ENCODE assay signal across 1 cellular context in the genomic region with DNA sequence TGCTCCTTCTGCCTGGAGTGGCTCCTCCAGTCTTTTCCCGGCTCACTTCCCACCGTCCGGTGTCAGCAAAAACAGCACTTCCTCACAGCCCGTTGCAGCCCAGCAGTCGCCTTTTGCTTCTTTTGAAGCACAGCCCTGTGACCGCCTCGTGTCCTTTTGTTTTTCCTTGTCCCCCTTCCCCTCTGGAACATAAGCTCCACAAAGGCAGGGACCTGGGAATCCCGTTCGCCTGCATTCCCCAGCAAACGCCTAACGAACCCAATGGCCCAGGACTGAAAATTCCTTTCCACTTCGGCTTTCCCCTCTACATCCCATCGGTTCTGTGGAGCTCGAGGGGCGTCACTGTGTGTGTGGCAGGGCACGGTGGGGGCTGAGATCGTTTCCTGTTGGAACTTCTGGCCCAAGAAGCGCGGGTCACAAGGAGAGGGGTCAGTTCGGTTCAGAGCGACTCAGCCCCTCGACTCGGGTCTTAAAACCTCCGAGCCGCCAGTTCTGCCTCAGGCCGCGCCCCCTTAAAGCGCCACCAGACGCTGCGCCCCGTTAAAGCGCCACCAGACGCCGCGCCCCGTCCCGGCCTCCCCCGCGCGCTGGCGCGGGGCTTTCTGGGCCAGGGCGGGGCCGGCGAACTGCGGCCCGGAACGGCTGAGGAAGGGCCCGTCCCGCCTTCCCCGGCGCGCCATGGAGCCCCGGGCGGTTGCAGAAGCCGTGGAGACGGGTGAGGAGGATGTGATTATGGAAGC.
TF ChIP-seq lines count a peak whose summit lies in the region.

No MANE protein-coding gene starts in this region.

TF ChIP-seq in WTC11, 78 proteins besides CTCF, POLR2A, EP300 and RAD21 (continued from another document):
- TF ChIP-seq, protein P1, sequence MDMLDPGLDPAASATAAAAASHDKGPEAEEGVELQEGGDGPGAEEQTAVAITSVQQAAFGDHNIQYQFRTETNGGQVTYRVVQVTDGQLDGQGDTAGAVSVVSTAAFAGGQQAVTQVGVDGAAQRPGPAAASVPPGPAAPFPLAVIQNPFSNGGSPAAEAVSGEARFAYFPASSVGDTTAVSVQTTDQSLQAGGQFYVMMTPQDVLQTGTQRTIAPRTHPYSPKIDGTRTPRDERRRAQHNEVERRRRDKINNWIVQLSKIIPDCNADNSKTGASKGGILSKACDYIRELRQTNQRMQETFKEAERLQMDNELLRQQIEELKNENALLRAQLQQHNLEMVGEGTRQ (CRISPR knock-in tag; IDR thresholded peaks at IDR 0.05) = no peak
- TF ChIP-seq SP1 (CRISPR knock-in tag; conservative IDR thresholded peaks at IDR 0.05) (peak; percentile 74), OVOL2 (CRISPR knock-in tag; IDR thresholded peaks at IDR 0.05; ENCODE audit: borderline replicate concordance) (no peak), ZBTB21 (CRISPR knock-in tag; IDR thresholded peaks at IDR 0.05; ENCODE audit: borderline replicate concordance) (no peak), TP53 (CRISPR knock-in tag; IDR thresholded peaks at IDR 0.05) (no peak), ATF1 (CRISPR knock-in tag; IDR thresholded peaks at IDR 0.05) (no peak; the same call in 1 of the 2 replicates), ESRRA (CRISPR knock-in tag; IDR thresholded peaks at IDR 0.05; ENCODE audit: borderline replicate concordance) (no peak), FOXK1 (CRISPR knock-in tag; IDR thresholded peaks at IDR 0.05) (peak; percentile 15; the same call in 1 of the 2 replicates), TCF7 (CRISPR knock-in tag; IDR thresholded peaks at IDR 0.05; ENCODE audit: low read depth) (no peak), ZNF671 (CRISPR knock-in tag; IDR thresholded peaks at IDR 0.05) (no peak)
- TF ChIP-seq, protein P2, sequence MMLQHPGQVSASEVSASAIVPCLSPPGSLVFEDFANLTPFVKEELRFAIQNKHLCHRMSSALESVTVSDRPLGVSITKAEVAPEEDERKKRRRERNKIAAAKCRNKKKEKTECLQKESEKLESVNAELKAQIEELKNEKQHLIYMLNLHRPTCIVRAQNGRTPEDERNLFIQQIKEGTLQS (CRISPR knock-in tag; conservative IDR thresholded peaks at IDR 0.05) = no peak
- TF ChIP-seq, protein P3, sequence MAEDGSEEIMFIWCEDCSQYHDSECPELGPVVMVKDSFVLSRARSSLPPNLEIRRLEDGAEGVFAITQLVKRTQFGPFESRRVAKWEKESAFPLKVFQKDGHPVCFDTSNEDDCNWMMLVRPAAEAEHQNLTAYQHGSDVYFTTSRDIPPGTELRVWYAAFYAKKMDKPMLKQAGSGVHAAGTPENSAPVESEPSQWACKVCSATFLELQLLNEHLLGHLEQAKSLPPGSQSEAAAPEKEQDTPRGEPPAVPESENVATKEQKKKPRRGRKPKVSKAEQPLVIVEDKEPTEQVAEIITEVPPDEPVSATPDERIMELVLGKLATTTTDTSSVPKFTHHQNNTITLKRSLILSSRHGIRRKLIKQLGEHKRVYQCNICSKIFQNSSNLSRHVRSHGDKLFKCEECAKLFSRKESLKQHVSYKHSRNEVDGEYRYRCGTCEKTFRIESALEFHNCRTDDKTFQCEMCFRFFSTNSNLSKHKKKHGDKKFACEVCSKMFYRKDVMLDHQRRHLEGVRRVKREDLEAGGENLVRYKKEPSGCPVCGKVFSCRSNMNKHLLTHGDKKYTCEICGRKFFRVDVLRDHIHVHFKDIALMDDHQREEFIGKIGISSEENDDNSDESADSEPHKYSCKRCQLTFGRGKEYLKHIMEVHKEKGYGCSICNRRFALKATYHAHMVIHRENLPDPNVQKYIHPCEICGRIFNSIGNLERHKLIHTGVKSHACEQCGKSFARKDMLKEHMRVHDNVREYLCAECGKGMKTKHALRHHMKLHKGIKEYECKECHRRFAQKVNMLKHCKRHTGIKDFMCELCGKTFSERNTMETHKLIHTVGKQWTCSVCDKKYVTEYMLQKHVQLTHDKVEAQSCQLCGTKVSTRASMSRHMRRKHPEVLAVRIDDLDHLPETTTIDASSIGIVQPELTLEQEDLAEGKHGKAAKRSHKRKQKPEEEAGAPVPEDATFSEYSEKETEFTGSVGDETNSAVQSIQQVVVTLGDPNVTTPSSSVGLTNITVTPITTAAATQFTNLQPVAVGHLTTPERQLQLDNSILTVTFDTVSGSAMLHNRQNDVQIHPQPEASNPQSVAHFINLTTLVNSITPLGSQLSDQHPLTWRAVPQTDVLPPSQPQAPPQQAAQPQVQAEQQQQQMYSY (CRISPR knock-in tag; IDR thresholded peaks at IDR 0.05) = no peak
